8 cellular contexts compared by ENCODE assay signal in genomic region chr7:103148131-103148993, GRCh38. TPM values are rescaled to one million over a fixed set of nuclear protein-coding genes. Genes with fewer than 3 reads are reported as not detected.
DNase-seq lines count a peak whose midpoint lies in the region; ATAC-seq lines count a peak whose summit lies in the region.

No MANE protein-coding gene starts in this region.

- H3K9me3 ChIP-seq in iPS DF 6.9 (ENCODE audit: control insufficient read depth, insufficient read depth, low read length) = no peaks in the 10 kb centered on the region

- no peaks in the 10 kb centered on the region; the same call in 1 of the 2 replicates for H3K4me1 ChIP-seq in iPS DF 6.9 (ENCODE audit: control insufficient read depth, insufficient read depth, low read length)

- no CpG with 5 or more reads among the region's 13 CpGs for WGBS in iPS DF 6.9 (ENCODE audit: insufficient coverage, insufficient read length)

- H3K27ac Mint-ChIP-seq in stimulated activated naive CD8-positive, alpha-beta T cell treated with anti-CD3 and anti-CD28 coated beads, Interleukin-15, Interleukin-2, amounts not matched to agents 100 ng/mL and 50 ng/mL, for 24 hours = peak overlapping the region; percentile 98
- peak overlapping the region; percentile 92 for H3K27ac Mint-ChIP-seq in activated CD4-positive, alpha-beta memory T cell treated with anti-CD3 and anti-CD28 coated beads for 36 hours
- peak overlapping the region; percentile 100 for H3K27ac Mint-ChIP-seq in stimulated activated naive CD8-positive, alpha-beta T cell treated with anti-CD3 and anti-CD28 coated beads, Interleukin-15, amount 100 ng/mL, for 72 hours

- peaks cover 6% of the 10 kb centered on the region for H3K36me3 Mint-ChIP-seq in stimulated activated naive CD8-positive, alpha-beta T cell treated with anti-CD3 and anti-CD28 coated beads, Interleukin-15, Interleukin-2, amounts not matched to agents 100 ng/mL and 50 ng/mL, for 24 hours (ENCODE audit: low read depth)
- peaks cover 5% of the 10 kb centered on the region for H3K36me3 Mint-ChIP-seq in activated CD4-positive, alpha-beta memory T cell treated with anti-CD3 and anti-CD28 coated beads for 36 hours

- no peaks in the 10 kb centered on the region for H3K36me3 ChIP-seq in iPS DF 6.9 (ENCODE audit: control insufficient read depth, insufficient read depth, low read length)

- POLR2A ChIA-PET in activated CD4-positive, alpha-beta memory T cell treated with anti-CD3 and anti-CD28 coated beads for 36 hours (lab: Charles Lee) = interaction anchor here (0.7 to 1.2 kb wide), 3 partner anchors 8 to 400 kb away, joined by 3 to 4 read pairs (median 3); partner anchors contain the start of gene FAM185A

- CTCF ChIA-PET in activated CD4-positive, alpha-beta memory T cell treated with anti-CD3 and anti-CD28 coated beads for 36 hours (lab: Charles Lee) = interaction anchor here (0.6 to 1.3 kb wide), 2 partner anchors 24 to 72 kb away, joined by 4 to 5 read pairs; no protein-coding TSS in a partner anchor

- H3K27me3 Mint-ChIP-seq in stimulated activated naive CD8-positive, alpha-beta T cell treated with anti-CD3 and anti-CD28 coated beads, Interleukin-15, Interleukin-2, amounts not matched to agents 100 ng/mL and 50 ng/mL, for 24 hours = peaks cover 3% of the 10 kb centered on the region
- no peaks in the 10 kb centered on the region for H3K27me3 Mint-ChIP-seq in activated CD4-positive, alpha-beta memory T cell treated with anti-CD3 and anti-CD28 coated beads for 36 hours
- H3K27me3 Mint-ChIP-seq in stimulated activated naive CD8-positive, alpha-beta T cell treated with anti-CD3 and anti-CD28 coated beads, Interleukin-15, amount 100 ng/mL, for 72 hours = no peaks in the 10 kb centered on the region

- peak overlapping the region; percentile 83 for H3K4me3 ChIP-seq in iPS DF 6.9 (ENCODE audit: low read length)

- intact Hi-C loops in activated CD4-positive, alpha-beta memory T cell treated with anti-CD3 and anti-CD28 coated beads for 36 hours (cut with micrococcal nuclease) = loop anchor here (2.0 to 10.0 kb wide), 2 partner anchors 126 to 200 kb away; no protein-coding TSS in a partner anchor

- no peak for ATAC-seq in stimulated activated naive CD8-positive, alpha-beta T cell treated with anti-CD3 and anti-CD28 coated beads, Interleukin-15, Interleukin-2, amounts not matched to agents 100 U/mL and 50 U/mL, for 24 hours
- ATAC-seq in stimulated activated naive CD8-positive, alpha-beta T cell treated with anti-CD3 and anti-CD28 coated beads, Interleukin-15, amount 100 ng/mL, for 72 hours = no peak
- ATAC-seq in GM21367 (IDR thresholded peaks at IDR 0.05; ENCODE audit: unreplicated experiment) = no peak

- peak overlapping the region; percentile 97 for H3K4me3 Mint-ChIP-seq in stimulated activated naive CD8-positive, alpha-beta T cell treated with anti-CD3 and anti-CD28 coated beads, Interleukin-15, Interleukin-2, amounts not matched to agents 100 ng/mL and 50 ng/mL, for 24 hours
- peak overlapping the region; percentile 91 for H3K4me3 Mint-ChIP-seq in activated CD4-positive, alpha-beta memory T cell treated with anti-CD3 and anti-CD28 coated beads for 36 hours
- peak overlapping the region; percentile 89 to 98 for H3K4me3 Mint-ChIP-seq in stimulated activated naive CD8-positive, alpha-beta T cell treated with anti-CD3 and anti-CD28 coated beads, Interleukin-15, amount 100 ng/mL, for 72 hours

- DNase-seq in stimulated activated naive CD8-positive, alpha-beta T cell treated with anti-CD3 and anti-CD28 coated beads, Interleukin-15, Interleukin-2, amounts not matched to agents 100 U/mL and 50 U/mL, for 24 hours = no peak
- DNase-seq in activated CD4-positive, alpha-beta memory T cell treated with anti-CD3 and anti-CD28 coated beads for 36 hours = no peak
- DNase-seq in iPS DF 6.9 (ENCODE audit: low read depth, low spot score) (no peak), NCI-H446 (lab: John Stamatoyannopoulos, UW) (no peak), OCI-M2 (lab: John Stamatoyannopoulos, UW; ENCODE audit: unreplicated experiment) (no peak)
- DNase-seq in stimulated activated naive CD8-positive, alpha-beta T cell treated with anti-CD3 and anti-CD28 coated beads, Interleukin-15, amount 100 ng/mL, for 72 hours = no peak

- peaks cover 35% of the 10 kb centered on the region for H3K4me1 Mint-ChIP-seq in stimulated activated naive CD8-positive, alpha-beta T cell treated with anti-CD3 and anti-CD28 coated beads, Interleukin-15, Interleukin-2, amounts not matched to agents 100 ng/mL and 50 ng/mL, for 24 hours (ENCODE audit: low read depth)
- peaks cover 34% of the 10 kb centered on the region for H3K4me1 Mint-ChIP-seq in activated CD4-positive, alpha-beta memory T cell treated with anti-CD3 and anti-CD28 coated beads for 36 hours (ENCODE audit: low read depth)
- peaks cover 46% of the 10 kb centered on the region for H3K4me1 Mint-ChIP-seq in stimulated activated naive CD8-positive, alpha-beta T cell treated with anti-CD3 and anti-CD28 coated beads, Interleukin-15, amount 100 ng/mL, for 72 hours

- no peak overlapping the region for H3K27ac ChIP-seq in iPS DF 6.9 (ENCODE audit: low read length)

- no peaks in the 10 kb centered on the region; the same call in 1 of the 2 replicates for H3K27me3 ChIP-seq in iPS DF 6.9 (ENCODE audit: control insufficient read depth, insufficient read depth, low read length)

- no peaks in the 10 kb centered on the region for H3K9me3 Mint-ChIP-seq in stimulated activated naive CD8-positive, alpha-beta T cell treated with anti-CD3 and anti-CD28 coated beads, Interleukin-15, Interleukin-2, amounts not matched to agents 100 ng/mL and 50 ng/mL, for 24 hours
- no peaks in the 10 kb centered on the region for H3K9me3 Mint-ChIP-seq in activated CD4-positive, alpha-beta memory T cell treated with anti-CD3 and anti-CD28 coated beads for 36 hours
- H3K9me3 Mint-ChIP-seq in stimulated activated naive CD8-positive, alpha-beta T cell treated with anti-CD3 and anti-CD28 coated beads, Interleukin-15, amount 100 ng/mL, for 72 hours = no peaks in the 10 kb centered on the region

RNA-seq across cellular contexts. Expression of gene NAPEPLD, which starts 0.5 kb away (rescaled TPM):
- total RNA-seq in activated CD4-positive, alpha-beta memory T cell treated with anti-CD3 and anti-CD28 coated beads for 36 hours = 1 to 10 TPM; 8.4 to 9.3 TPM
